ENCODE assay signal across 21 cellular contexts in the genomic region with DNA sequence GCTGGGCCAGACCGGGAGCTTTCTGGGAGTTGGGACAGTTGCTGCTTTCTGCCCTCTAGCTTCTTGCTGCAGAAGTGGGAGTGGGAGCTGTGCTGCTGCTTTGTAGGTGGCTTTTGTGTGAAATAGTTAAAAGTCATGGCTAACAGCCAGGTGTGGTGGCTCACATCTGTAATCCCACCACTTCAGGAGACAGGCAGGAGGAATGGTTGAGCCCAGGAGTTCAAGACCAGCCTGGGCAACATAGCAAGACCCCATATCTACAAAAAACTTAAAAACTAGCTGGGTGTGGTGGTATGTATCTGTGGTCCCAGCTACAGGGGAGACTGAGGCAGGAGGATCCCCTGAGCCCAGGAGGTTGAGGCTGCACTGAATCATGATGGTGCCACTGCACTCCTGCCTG. TPM values are rescaled to one million over a fixed set of nuclear protein-coding genes. Genes with fewer than 3 reads are reported as not detected.
DNase-seq lines count a peak whose midpoint lies in the region; ATAC-seq, FAIRE-seq and TF ChIP-seq lines count a peak whose summit lies in the region.
"Had no signal": no experiment of that assay in that cellular context is flagged by ENCODE, and none has a peak within 500 bp of the region (broad histone marks: within the 10 kb centered on the region; RNA-seq: fewer than 3 reads in every experiment).

No MANE protein-coding gene starts in this region.

- H2AFZ ChIP-seq in mesenchymal stem cell (ENCODE audit: low read depth, low read length) = no peak overlapping the region

- ATAC-seq in HG03025 (IDR thresholded peaks at IDR 0.05; ENCODE audit: low FRiP score, unreplicated experiment) = no peak

- no peak overlapping the region for H2AK5ac ChIP-seq in mesenchymal stem cell (ENCODE audit: low read length, severe bottlenecking)

- H2BK12ac ChIP-seq in mesenchymal stem cell (ENCODE audit: low read length in 2 of 2) = no peak overlapping the region

- no peak overlapping the region for H2BK120ac ChIP-seq in mesenchymal stem cell (ENCODE audit: low read depth, low read length)

- peaks cover 8% of the 10 kb centered on the region for H3K79me1 ChIP-seq in mesenchymal stem cell (replicated peaks; ENCODE audit: low read length, poor library complexity, severe bottlenecking)

- H3K4me1 ChIP-seq in left ventricle myocardium inferior (peaks cover 65% of the 10 kb centered on the region), mesenchymal stem cell (ENCODE audit: control insufficient read depth, insufficient read depth, low read depth, low read length) (peaks cover 9% of the 10 kb centered on the region), vagina (peaks cover 61% of the 10 kb centered on the region)
- H3K4me1 ChIP-seq in effector memory CD4-positive, alpha-beta T cell (ENCODE audit: control insufficient read depth, insufficient read depth, low read length, poor library complexity, severe bottlenecking) = peaks cover 2% of the 10 kb centered on the region

- no peak overlapping the region for H3K4ac ChIP-seq in mesenchymal stem cell (ENCODE audit: low read depth in 1 of 2, low read length in 2 of 2)

- H3K4me2 ChIP-seq in mesenchymal stem cell (ENCODE audit: low read length, poor library complexity, severe bottlenecking) = no peak overlapping the region

- H3K36me3 ChIP-seq in left ventricle myocardium inferior (peaks cover 44% of the 10 kb centered on the region), brain microvascular endothelial cell (replicated peaks) (peaks cover 26% of the 10 kb centered on the region), mesenchymal stem cell (ENCODE audit: control insufficient read depth in 1 of 2, insufficient read depth in 2 of 2, low read depth in 1 of 2, low read length in 2 of 2) (peaks cover 49 to 53% of the 10 kb centered on the region in 2 experiments), vagina (peaks cover 0 to 30% of the 10 kb centered on the region in 2 donors)
- H3K36me3 ChIP-seq in effector memory CD4-positive, alpha-beta T cell (ENCODE audit: control insufficient read depth, insufficient read depth, low read length) = peaks cover 46% of the 10 kb centered on the region

- peak overlapping the region; percentile 92 for H3K27ac ChIP-seq in left ventricle myocardium inferior (replicated peaks)
- H3K27ac ChIP-seq in brain microvascular endothelial cell = no peak overlapping the region
- no peak overlapping the region for H3K27ac ChIP-seq in mesenchymal stem cell (ENCODE audit: low read length, poor library complexity, severe bottlenecking)
- H3K27ac ChIP-seq in vagina = peak overlapping the region; percentile 48
- H3K27ac ChIP-seq in effector memory CD4-positive, alpha-beta T cell (ENCODE audit: insufficient read depth, low read length, poor library complexity, severe bottlenecking) = no peak overlapping the region
- H3K27ac ChIP-seq: BLaER1 treated with 17β-estradiol and CSF1 and Interleukin-3, amounts not matched to agents 10 nM and 100 nM; HL-60; SJSA1 had no signal

- no peak overlapping the region for H2BK15ac ChIP-seq in mesenchymal stem cell (ENCODE audit: low read depth, poor library complexity, severe bottlenecking)

- H3K23ac ChIP-seq in mesenchymal stem cell (ENCODE audit: low read length in 2 of 2) = no peak overlapping the region

- no peak overlapping the region for H3K18ac ChIP-seq in mesenchymal stem cell (ENCODE audit: low read depth in 1 of 2, low read length in 2 of 2)

- peak overlapping the region; percentile 30 for H3K9ac ChIP-seq in mesenchymal stem cell (ENCODE audit: low read length)
- H3K9ac ChIP-seq: BLaER1 treated with 17β-estradiol and CSF1 and Interleukin-3, amounts not matched to agents 10 nM and 100 nM had no signal

- WGBS in mesenchymal stem cell = 100% methylated on average over 1 of the region's 1 CpG

- no peak overlapping the region for H3K4me3 ChIP-seq in left ventricle myocardium inferior
- H3K4me3 ChIP-seq in brain microvascular endothelial cell (ENCODE audit: low read depth, low read length) = no peak overlapping the region
- no peak overlapping the region for H3K4me3 ChIP-seq in mesenchymal stem cell (ENCODE audit: insufficient read depth in 1 of 2, low read depth in 1 of 2, low read length in 2 of 2)
- no peak overlapping the region for H3K4me3 ChIP-seq in vagina
- H3K4me3 ChIP-seq in effector memory CD4-positive, alpha-beta T cell (ENCODE audit: insufficient read depth, low read depth, low read length, poor library complexity, severe bottlenecking) = no peak overlapping the region
- H3K4me3 ChIP-seq: BLaER1 treated with 17β-estradiol and CSF1 and Interleukin-3, amounts not matched to agents 10 nM and 100 nM; SJSA1 had no signal

- intact Hi-C loops in left ventricle myocardium inferior (cut with micrococcal nuclease) = no loop called here
- intact Hi-C loops in cardiac septum (cut with DNase I) = no loop called here
- intact Hi-C loops in vagina (cut with DNase I) = no loop called here

- TF ChIP-seq CTCF in left ventricle myocardium inferior (IDR thresholded peaks at IDR 0.05; ENCODE audit: borderline replicate concordance) = no peak
- TF ChIP-seq CTCF in brain microvascular endothelial cell (IDR thresholded peaks at IDR 0.05; ENCODE audit: low read depth, low read length, missing control alignments) = peak; percentile 10
- TF ChIP-seq CTCF in vagina (IDR thresholded peaks at IDR 0.05) = no peak

- H3K9me3 ChIP-seq in left ventricle myocardium inferior (replicated peaks) (no peaks in the 10 kb centered on the region), mesenchymal stem cell (ENCODE audit: control insufficient read depth, low read length) (no peaks in the 10 kb centered on the region), vagina (no peaks in the 10 kb centered on the region)
- no peaks in the 10 kb centered on the region for H3K9me3 ChIP-seq in effector memory CD4-positive, alpha-beta T cell (ENCODE audit: control insufficient read depth, low read length)
- H3K9me3 ChIP-seq: BLaER1 treated with 17β-estradiol and CSF1 and Interleukin-3, amounts not matched to agents 10 nM and 100 nM; SJSA1 had no signal

- H3K27me3 ChIP-seq in left ventricle myocardium inferior (ENCODE audit: low read depth) (no peaks in the 10 kb centered on the region), brain microvascular endothelial cell (replicated peaks) (no peaks in the 10 kb centered on the region), mesenchymal stem cell (ENCODE audit: control insufficient read depth in 1 of 2, insufficient read depth in 1 of 2, low read length in 2 of 2) (no peaks in the 10 kb centered on the region), vagina (no peaks in the 10 kb centered on the region)
- H3K27me3 ChIP-seq in effector memory CD4-positive, alpha-beta T cell (replicated peaks; ENCODE audit: control insufficient read depth, insufficient read depth, low read length, poor library complexity, severe bottlenecking) = no peaks in the 10 kb centered on the region
- H3K27me3 ChIP-seq: BLaER1 treated with 17β-estradiol and CSF1 and Interleukin-3, amounts not matched to agents 10 nM and 100 nM; SJSA1 had no signal

- no peak overlapping the region for H4K91ac ChIP-seq in mesenchymal stem cell (ENCODE audit: low read length)

- no peak overlapping the region for H3K14ac ChIP-seq in mesenchymal stem cell (ENCODE audit: low read length in 2 of 2)

- DNase-seq in left ventricle myocardium inferior = no peak
- DNase-seq in cardiac septum (ENCODE audit: low spot score) = no peak
- no peak for DNase-seq in brain microvascular endothelial cell
- DNase-seq in mesenchymal stem cell = no peak
- DNase-seq in vagina (ENCODE audit: extremely low spot score in 2 of 2) = no peak
- no peak for DNase-seq in effector memory CD4-positive, alpha-beta T cell
- no peak for DNase-seq in GM19239 (ENCODE audit: insufficient read length, low spot score)
- DNase-seq: DMS 273 treated with DMSO at 0.1 percent for 48 hours, GF-D8, H7, NCI-H187, OCI-M1, RPMI8226 had no signal

- in situ Hi-C loops in brain microvascular endothelial cell (cut with HindIII; ENCODE audit: low pct_ligation_motif_present, low sequenced_read_pairs) = no loop called here

- no peak overlapping the region for H2BK5ac ChIP-seq in mesenchymal stem cell (ENCODE audit: low read depth, low read length, poor library complexity, severe bottlenecking)

- no peak overlapping the region for H4K8ac ChIP-seq in mesenchymal stem cell (ENCODE audit: low read length)

- TF ChIP-seq POLR2A in vagina (IDR thresholded peaks at IDR 0.05) = no peak

- no peak for FAIRE-seq in GM19239 (lab: Jason Lieb, UNC)
- FAIRE-seq: GM12891, HTR-8/SVneo had no signal

RNA-seq across cellular contexts. Expression of a gene that starts 13.7 kb away (rescaled TPM):
- total RNA-seq in left ventricle myocardium inferior = not detected
- total RNA-seq in cardiac septum = 0.13 TPM
- polyA plus RNA-seq in mesenchymal stem cell (2013, experiment 1 of 2) = not detected
- 0.01 TPM for polyA plus RNA-seq in mesenchymal stem cell (2013, experiment 2 of 2)
- 6.1 TPM for total RNA-seq in vagina
- total RNA-seq: A172, Daoy, H7, SJSA1 had no signal

RNA-seq across cellular contexts. Expression of a gene that starts 48.2 kb away (rescaled TPM):
- total RNA-seq in left ventricle myocardium inferior (6.8 TPM), cardiac septum (6.9 TPM), vagina (26.5 TPM)
- polyA plus RNA-seq in mesenchymal stem cell (2013, experiment 1 of 2) = 19.6 TPM
- 19.5 TPM for polyA plus RNA-seq in mesenchymal stem cell (2013, experiment 2 of 2)

Comparison
In these comparisons a context has a peak if more than half of its experiments do, and no peak if none do; other contexts are left out.
1. H3K27ac ChIP-seq: peak in left ventricle myocardium inferior (single experiment) and vagina (single experiment); none in brain microvascular endothelial cell (single experiment), mesenchymal stem cell (single experiment) and effector memory CD4-positive, alpha-beta T cell (single experiment).